Comparison of ENCODE assay signal across 9 cellular contexts in the genomic region with DNA sequence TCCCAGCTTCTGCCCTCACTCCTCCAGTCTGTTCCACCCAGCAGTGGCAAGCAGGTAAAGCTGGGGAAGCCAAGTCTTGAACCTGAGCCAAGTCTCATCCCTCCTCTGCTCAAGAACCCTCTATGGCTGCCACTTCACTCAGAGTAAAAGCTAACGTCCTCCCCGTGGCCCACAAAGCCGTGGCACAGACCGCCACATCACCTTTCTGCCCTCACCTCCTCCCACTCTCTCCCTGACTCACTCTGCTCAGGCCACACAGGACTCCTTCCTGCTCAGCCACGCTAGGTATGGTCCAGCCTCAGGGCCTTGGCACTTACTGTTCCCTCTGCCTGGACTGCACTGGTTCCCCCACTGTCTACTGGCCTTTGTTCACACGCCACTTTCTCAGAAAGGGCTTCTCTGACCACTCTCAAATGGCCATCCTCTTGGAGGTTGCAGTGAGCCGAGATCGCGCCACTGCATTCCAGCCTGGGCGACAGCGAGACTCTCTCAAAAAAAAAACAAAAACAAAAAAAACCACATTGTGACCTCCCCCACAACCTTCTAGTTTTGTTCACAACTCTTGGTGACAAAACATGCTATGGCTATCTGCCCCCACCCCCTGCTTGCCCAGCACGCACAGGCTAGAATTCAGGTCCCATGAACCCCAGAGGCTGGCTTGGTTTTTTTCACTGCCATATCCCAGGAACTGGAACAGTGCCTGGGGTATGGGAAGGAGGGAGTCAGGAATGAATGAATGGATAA. TPM values are rescaled to one million over a fixed set of nuclear protein-coding genes. Genes with fewer than 3 reads are reported as not detected.
DNase-seq lines count a peak whose midpoint lies in the region; ATAC-seq and TF ChIP-seq lines count a peak whose summit lies in the region.
"Had no signal": no experiment of that assay in that cellular context is flagged by ENCODE, and none has a peak within 500 bp of the region (broad histone marks: within the 10 kb centered on the region; RNA-seq: fewer than 3 reads in every experiment).

No MANE protein-coding gene starts in this region.

- H3K27ac ChIP-seq in parathyroid adenoma (peak overlapping the region; percentile 39), foreskin keratinocyte (no peak overlapping the region)

- peak overlapping the region; percentile 51 for H3K9ac ChIP-seq in NT2/D1 (ENCODE audit: insufficient read length, low read depth)
- H3K9ac ChIP-seq in parathyroid adenoma = no peak overlapping the region

- H3K27me3 ChIP-seq in NT2/D1 (ENCODE audit: insufficient read depth, insufficient read length) (no peaks in the 10 kb centered on the region), parathyroid adenoma (ENCODE audit: control insufficient read depth, insufficient read depth, low read length) (no peaks in the 10 kb centered on the region), foreskin keratinocyte (no peaks in the 10 kb centered on the region)
- H3K27me3 ChIP-seq: Peyer's patch had no signal

- TF ChIP-seq CTCF in choroid plexus epithelial cell (conservative IDR thresholded peaks at IDR 0.05; ENCODE audit: low read depth, low read length) (no peak), parathyroid adenoma (IDR thresholded peaks at IDR 0.05) (no peak), foreskin keratinocyte (conservative IDR thresholded peaks at IDR 0.05) (no peak)

- H3K36me3 ChIP-seq in NT2/D1 (ENCODE audit: insufficient read depth, insufficient read length, low read length) (peaks cover 20% of the 10 kb centered on the region), parathyroid adenoma (ENCODE audit: control insufficient read depth, insufficient read depth, low read length) (no peaks in the 10 kb centered on the region)
- H3K36me3 ChIP-seq: Peyer's patch had no signal

- peaks cover 86% of the 10 kb centered on the region for H3K79me2 ChIP-seq in parathyroid adenoma

- H3K4me3 ChIP-seq in NT2/D1 (ENCODE audit: insufficient read length, low read depth) (no peak overlapping the region), choroid plexus epithelial cell (ENCODE audit: low read depth, low read length) (peak overlapping the region; percentile 30), parathyroid adenoma (ENCODE audit: low read depth, low read length) (no peak overlapping the region)

- H3K4me1 ChIP-seq in NT2/D1 (ENCODE audit: insufficient read depth, insufficient read length) = peaks cover 54% of the 10 kb centered on the region
- peaks cover 40% of the 10 kb centered on the region for H3K4me1 ChIP-seq in parathyroid adenoma
- H3K4me1 ChIP-seq in foreskin keratinocyte = peaks cover 22% of the 10 kb centered on the region

- peak; percentile 72 for DNase-seq in ELR (ENCODE audit: low read depth)
- no peak for DNase-seq in NT2/D1 (ENCODE audit: low read depth, low spot score)
- peak; percentile 43 for DNase-seq in choroid plexus epithelial cell (ENCODE audit: low read depth)
- DNase-seq in GM03348 (ENCODE audit: low spot score) = no peak
- no peak for DNase-seq in foreskin keratinocyte
- DNase-seq in occipital lobe (lab: John Stamatoyannopoulos, UW) = no peak
- DNase-seq in NCI-H446 (lab: John Stamatoyannopoulos, UW) = no peak

- H2AFZ ChIP-seq in parathyroid adenoma = no peak overlapping the region

- no peak for ATAC-seq in foreskin keratinocyte

- H3K4me2 ChIP-seq in parathyroid adenoma (ENCODE audit: low read length) = peak overlapping the region; percentile 1

- H3K9me3 ChIP-seq in NT2/D1 (ENCODE audit: insufficient read depth, low read length) (no peaks in the 10 kb centered on the region), parathyroid adenoma (ENCODE audit: control insufficient read depth, low read length) (no peaks in the 10 kb centered on the region)
- H3K9me3 ChIP-seq: Peyer's patch had no signal

RNA-seq across cellular contexts. Expression of a gene that starts 15.8 kb away (rescaled TPM):
- 253 and 266 TPM in 2 replicates for total RNA-seq in foreskin keratinocyte
- 401 and 458 TPM in 2 replicates for polyA plus RNA-seq in foreskin keratinocyte
- 102 TPM for total RNA-seq in occipital lobe

RNA-seq across cellular contexts. Expression of a gene that starts 26.7 kb away (rescaled TPM):
- 137 and 146 TPM in 2 replicates for total RNA-seq in foreskin keratinocyte
- 287 and 299 TPM in 2 replicates for polyA plus RNA-seq in foreskin keratinocyte
- 12.8 TPM for total RNA-seq in occipital lobe

RNA-seq across cellular contexts. Expression of a gene that starts 26.8 kb away (rescaled TPM):
- total RNA-seq in foreskin keratinocyte = not detected in 2 replicates
- polyA plus RNA-seq in foreskin keratinocyte = not detected in 2 replicates
- 0.31 TPM for total RNA-seq in occipital lobe

RNA-seq across cellular contexts. Expression of a gene that starts 37.9 kb away (rescaled TPM):
- total RNA-seq in foreskin keratinocyte = 184 and 196 TPM in 2 replicates
- 158 and 184 TPM in 2 replicates for polyA plus RNA-seq in foreskin keratinocyte
- total RNA-seq in occipital lobe = 33.5 TPM

Comparison
In these comparisons a context has a peak if more than half of its experiments do, and no peak if none do; other contexts are left out.
1. DNase-seq: peak in ELR (single experiment) and choroid plexus epithelial cell (single experiment); none in NT2/D1 (single experiment), GM03348 (single experiment), foreskin keratinocyte (0 of 2), occipital lobe (single experiment) and NCI-H446 (0 of 2).